Comparison of ENCODE assay signal across 8 cellular contexts in genomic region chr19:30669329-30670010, GRCh38.
A peak's percentile ranks its signal among the peaks of the same experiment; 100 is the strongest.
DNase-seq lines count a peak whose midpoint lies in the region; ATAC-seq and TF ChIP-seq lines count a peak whose summit lies in the region.

No MANE protein-coding gene starts in this region.

- in situ Hi-C loops in GM13977 (cut with MboI; ENCODE audit: low pct_unique_long_range_greater_than_20kb, low sequenced_read_pairs, unreplicated experiment), result loop anchor here (25.0 kb wide), 1 partner anchor 932 kb away; no protein-coding TSS in a partner anchor
- in situ Hi-C loops in Panc1 (cut with HindIII; ENCODE audit: low pct_unique_long_range_greater_than_20kb, low sequenced_read_pairs), result no loop called here

- POLR2A ChIA-PET in Panc1 (lab: Charles Lee), result interaction anchor here (0.6 kb wide), 1 partner anchor 661 kb away, joined by 3 read pairs; no protein-coding TSS in a partner anchor

- peak; percentile 82 for ATAC-seq in Panc1
- peak; percentile 40 to 47 for ATAC-seq in activated naive CD4-positive, alpha-beta T cell treated with anti-CD3 and anti-CD28 coated beads, Interleukin-2, amount 50 U/mL, for 72 hours

- no peaks in the 10 kb centered on the region for H3K36me3 ChIP-seq in Panc1 (ENCODE audit: control insufficient read depth, insufficient read depth, low read length)
- no peaks in the 10 kb centered on the region for H3K36me3 ChIP-seq in left ventricle myocardium inferior

- 0 out of 2 replicates have a peak, but pooled peaks cover 3% of the 10 kb centered on the region for H3K4me1 ChIP-seq in Panc1 (ENCODE audit: control insufficient read depth, insufficient read depth, low read length)
- peaks cover 37% of the 10 kb centered on the region for H3K4me1 ChIP-seq in left ventricle myocardium inferior

- no peaks in the 10 kb centered on the region for H3K9me3 ChIP-seq in Panc1 (ENCODE audit: control insufficient read depth, insufficient read depth, low read depth, low read length)
- H3K9me3 ChIP-seq in left ventricle myocardium inferior (replicated peaks), result no peaks in the 10 kb centered on the region

- H3K27ac ChIP-seq in Panc1 (ENCODE audit: low read length), result no peak overlapping the region
- no peak overlapping the region for H3K27ac ChIP-seq in left ventricle myocardium inferior (replicated peaks)

- peak overlapping the region in 1 of 2 experiments; percentile 1; a peak in 2 of 4 replicates for H3K4me3 ChIP-seq in Panc1 (ENCODE audit: low read depth in 2 of 2, low read length in 2 of 2)
- peak overlapping the region; percentile 29 for H3K4me3 ChIP-seq in left ventricle myocardium inferior
- H3K4me3 ChIP-seq in retinal pigment epithelial cell (ENCODE audit: low read length), result no peak overlapping the region

- no peak overlapping the region for H3K27ac Mint-ChIP-seq in activated naive CD4-positive, alpha-beta T cell treated with anti-CD3 and anti-CD28 coated beads, Interleukin-2, amount 50 U/mL, for 72 hours

- H3K27me3 ChIP-seq in Panc1 (ENCODE audit: control insufficient read depth, insufficient read depth, low read length), result peaks cover 23% of the 10 kb centered on the region
- peaks cover 51% of the 10 kb centered on the region for H3K27me3 ChIP-seq in left ventricle myocardium inferior (ENCODE audit: low read depth)

- H3K36me3 Mint-ChIP-seq in activated naive CD4-positive, alpha-beta T cell treated with anti-CD3 and anti-CD28 coated beads, Interleukin-2, amount 50 U/mL, for 72 hours, result no peaks in the 10 kb centered on the region

- TF ChIP-seq CTCF in AG09319 (IDR thresholded peaks at IDR 0.05; ENCODE audit: low read depth, low read length) (peak; percentile 86), GM13977 (IDR thresholded peaks at IDR 0.05; ENCODE audit: extremely low read depth, insufficient read depth, missing control alignments) (peak; percentile 84), Panc1 (IDR thresholded peaks at IDR 0.05) (peak; percentile 98), left ventricle myocardium inferior (IDR thresholded peaks at IDR 0.05; ENCODE audit: borderline replicate concordance) (peak; percentile 86), retinal pigment epithelial cell (conservative IDR thresholded peaks at IDR 0.05; ENCODE audit: low read depth, low read length) (peak; percentile 80)

- CTCF ChIA-PET in Panc1 (lab: Charles Lee), result interaction anchor here (0.5 to 1.5 kb wide), 6 partner anchors 703 to 1901 kb away, joined by 3 to 8 read pairs (median 4); no protein-coding TSS in a partner anchor

- intact Hi-C loops in Panc1 (cut with micrococcal nuclease; ENCODE audit: unreplicated experiment), result no loop called here
- intact Hi-C loops in left ventricle myocardium inferior (cut with micrococcal nuclease), result no loop called here

- no peaks in the 10 kb centered on the region for H3K9me3 Mint-ChIP-seq in activated naive CD4-positive, alpha-beta T cell treated with anti-CD3 and anti-CD28 coated beads, Interleukin-2, amount 50 U/mL, for 72 hours

- no peak for DNase-seq in AG09319 (ENCODE audit: extremely low read depth, low read depth)
- peak; percentile 45 for DNase-seq in GM13977 (ENCODE audit: low spot score)
- peak; percentile 33 for DNase-seq in Panc1 (ENCODE audit: low read depth, low spot score)
- DNase-seq in activated naive CD4-positive, alpha-beta T cell treated with anti-CD3 and anti-CD28 coated beads, Interleukin-2, amount 50 U/mL, for 72 hours (ENCODE audit: low spot score in 2 of 2), result peak in 1 of 2 donors; percentile 67
- peak; percentile 68 for DNase-seq in left ventricle myocardium inferior
- DNase-seq in retinal pigment epithelial cell (ENCODE audit: low read depth), result no peak
- DNase-seq in kidney glomerular epithelial cell (lab: John Stamatoyannopoulos, UW), result no peak
- DNase-seq in GF-D8 (lab: John Stamatoyannopoulos, UW), result no peak

- BruUV-seq in Panc1 (replicated peaks; lab: Mats Ljungman, UMichigan), result no TSS peak

Comparison
In these comparisons a context has a peak if more than half of its experiments do, and no peak if none do; other contexts are left out.
1. DNase-seq: peak in GM13977 (single experiment), Panc1 (single experiment) and left ventricle myocardium inferior (single experiment); none in AG09319 (single experiment), retinal pigment epithelial cell (single experiment), kidney glomerular epithelial cell (single experiment) and GF-D8 (single experiment).
2. Peak in every context shown above with its lines, with median percentiles within 50 percentile points of each other: CTCF ChIP-seq.